In the genomic region with DNA sequence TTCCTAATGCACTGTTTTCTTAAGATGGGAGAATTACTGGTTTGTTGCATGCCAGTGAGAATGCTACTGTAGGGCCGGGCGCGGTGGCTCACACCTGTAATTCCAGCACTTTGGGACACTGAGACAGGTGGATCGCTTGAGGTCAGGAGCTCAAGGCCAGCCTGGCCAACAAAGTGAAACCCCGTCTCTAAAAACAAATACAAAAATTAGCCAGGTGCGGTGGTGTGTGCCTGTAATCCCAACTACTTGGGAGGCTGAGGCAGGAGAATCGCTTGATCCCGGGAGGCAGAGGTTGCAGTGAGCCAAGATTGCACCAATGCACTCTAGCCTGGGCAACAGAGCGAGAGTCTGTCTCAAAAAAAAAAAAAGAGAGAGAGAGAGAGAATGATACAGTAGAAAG, we compare ENCODE assay signal across 13 cellular contexts. TPM values are rescaled to one million over a fixed set of nuclear protein-coding genes. Genes with fewer than 3 reads are reported as not detected.
"Had no signal": no experiment of that assay in that cellular context is flagged by ENCODE, and none has a peak within 500 bp of the region (broad histone marks: within the 10 kb centered on the region; RNA-seq: fewer than 3 reads in every experiment).

No MANE protein-coding gene starts in this region.

RNA-seq across cellular contexts. Expression of gene CCL22, which starts 16.0 kb away (rescaled TPM):
- total RNA-seq: ascending aorta, bronchial epithelial cell, chondrocyte, dermis microvascular lymphatic vessel endothelial cell, endothelial cell of umbilical vein, epithelial cell of proximal tubule, foreskin keratinocyte, gastrocnemius medialis had no signal
- polyA plus RNA-seq: endothelial cell of umbilical vein, foreskin keratinocyte had no signal

RNA-seq across cellular contexts. Expression of gene CX3CL1, which starts 29.7 kb away (rescaled TPM):
- total RNA-seq: activated CD4-positive, alpha-beta memory T cell treated with anti-CD3 and anti-CD28 coated beads, Interleukin-2, amount 10 ng/mL, durations not matched to agents 7 days and 5 days; activated CD4-positive, alpha-beta T cell treated with anti-CD3 and anti-CD28 coated beads, Interleukin-2, amount 10 ng/mL, durations not matched to agents 7 days and 5 days; activated naive CD8-positive, alpha-beta T cell treated with anti-CD3 and anti-CD28 coated beads, Interleukin-2, amount 10 ng/mL, durations not matched to agents 7 days and 5 days; activated T-cell treated with anti-CD3 and anti-CD28 coated beads, Interleukin-2, amount 50 U/mL, for 72 hours; bronchial epithelial cell; T-helper 2 cell treated with Interferon-gamma antibody and Interleukin-4, amounts not matched to agents 100 ng/mL and 5 ng/mL, for 36 hours had no signal
